ENCODE assay signal across 1 cellular context in the genomic region with DNA sequence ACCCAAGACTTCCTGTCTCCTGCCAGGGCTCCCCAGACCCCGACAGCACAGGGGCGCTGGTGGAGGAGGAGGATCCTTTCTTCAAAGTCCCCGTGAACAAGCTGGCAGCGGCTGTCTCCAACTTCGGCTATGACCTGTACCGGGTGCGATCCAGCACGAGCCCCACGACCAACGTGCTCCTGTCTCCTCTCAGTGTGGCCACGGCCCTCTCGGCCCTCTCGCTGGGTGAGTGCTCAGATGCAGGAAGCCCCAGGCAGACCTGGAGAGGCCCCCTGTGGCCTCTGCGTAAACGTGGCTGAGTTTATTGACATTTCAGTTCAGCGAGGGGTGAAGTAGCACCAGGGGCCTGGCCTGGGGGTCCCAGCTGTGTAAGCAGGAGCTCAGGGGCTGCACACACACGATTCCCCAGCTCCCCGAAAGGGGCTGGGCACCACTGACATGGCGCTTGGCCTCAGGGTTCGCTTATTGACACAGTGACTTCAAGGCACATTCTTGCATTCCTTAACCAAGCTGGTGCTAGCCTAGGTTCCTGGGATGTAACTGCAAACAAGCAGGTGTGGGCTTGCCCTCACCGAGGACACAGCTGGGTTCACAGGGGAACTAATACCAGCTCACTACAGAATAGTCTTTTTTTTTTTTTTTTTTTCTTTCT.
TF ChIP-seq lines count a peak whose summit lies in the region.

No MANE protein-coding gene starts in this region.

TF ChIP-seq in HepG2, 621 proteins besides CTCF, POLR2A, EP300 and RAD21 (continued from another document):
- TF ChIP-seq, protein P1, sequence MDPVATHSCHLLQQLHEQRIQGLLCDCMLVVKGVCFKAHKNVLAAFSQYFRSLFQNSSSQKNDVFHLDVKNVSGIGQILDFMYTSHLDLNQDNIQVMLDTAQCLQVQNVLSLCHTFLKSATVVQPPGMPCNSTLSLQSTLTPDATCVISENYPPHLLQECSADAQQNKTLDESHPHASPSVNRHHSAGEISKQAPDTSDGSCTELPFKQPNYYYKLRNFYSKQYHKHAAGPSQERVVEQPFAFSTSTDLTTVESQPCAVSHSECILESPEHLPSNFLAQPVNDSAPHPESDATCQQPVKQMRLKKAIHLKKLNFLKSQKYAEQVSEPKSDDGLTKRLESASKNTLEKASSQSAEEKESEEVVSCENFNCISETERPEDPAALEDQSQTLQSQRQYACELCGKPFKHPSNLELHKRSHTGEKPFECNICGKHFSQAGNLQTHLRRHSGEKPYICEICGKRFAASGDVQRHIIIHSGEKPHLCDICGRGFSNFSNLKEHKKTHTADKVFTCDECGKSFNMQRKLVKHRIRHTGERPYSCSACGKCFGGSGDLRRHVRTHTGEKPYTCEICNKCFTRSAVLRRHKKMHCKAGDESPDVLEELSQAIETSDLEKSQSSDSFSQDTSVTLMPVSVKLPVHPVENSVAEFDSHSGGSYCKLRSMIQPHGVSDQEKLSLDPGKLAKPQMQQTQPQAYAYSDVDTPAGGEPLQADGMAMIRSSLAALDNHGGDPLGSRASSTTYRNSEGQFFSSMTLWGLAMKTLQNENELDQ (CRISPR knock-in tag; IDR thresholded peaks at IDR 0.05; ENCODE audit: borderline replicate concordance): no peak
